ENCODE assay signal across 1 cellular context in the genomic region with DNA sequence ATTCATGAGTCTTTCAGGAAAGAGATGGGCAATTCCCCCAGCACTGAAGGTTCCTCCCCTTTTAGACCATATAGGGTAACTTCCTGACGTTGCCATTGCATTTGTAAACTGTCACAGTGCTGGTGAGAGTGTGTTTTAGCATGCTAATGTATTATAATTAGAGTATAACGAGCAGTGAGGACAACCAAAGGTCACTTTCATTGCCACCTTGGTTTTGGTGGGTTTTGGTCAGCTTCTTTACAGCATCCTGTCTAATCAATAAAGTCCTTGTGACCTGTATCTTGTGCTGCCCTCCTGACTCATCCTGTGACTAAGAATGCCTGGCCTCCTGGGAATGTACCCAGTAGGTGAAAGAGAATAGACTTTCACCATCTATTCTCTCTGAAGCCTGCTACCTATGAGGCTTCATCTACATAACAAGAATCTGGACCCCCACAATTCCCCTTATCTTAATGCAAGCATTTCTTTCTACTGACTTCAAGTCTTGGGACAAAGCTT.
A peak's percentile ranks its signal among the peaks of the same experiment; 100 is the strongest.
TF ChIP-seq lines count a peak whose summit lies in the region.

No MANE protein-coding gene starts in this region.

TF ChIP-seq in GM12878, 131 proteins besides CTCF, POLR2A, EP300 and RAD21 (continued from another document):
- TF ChIP-seq, protein P1, sequence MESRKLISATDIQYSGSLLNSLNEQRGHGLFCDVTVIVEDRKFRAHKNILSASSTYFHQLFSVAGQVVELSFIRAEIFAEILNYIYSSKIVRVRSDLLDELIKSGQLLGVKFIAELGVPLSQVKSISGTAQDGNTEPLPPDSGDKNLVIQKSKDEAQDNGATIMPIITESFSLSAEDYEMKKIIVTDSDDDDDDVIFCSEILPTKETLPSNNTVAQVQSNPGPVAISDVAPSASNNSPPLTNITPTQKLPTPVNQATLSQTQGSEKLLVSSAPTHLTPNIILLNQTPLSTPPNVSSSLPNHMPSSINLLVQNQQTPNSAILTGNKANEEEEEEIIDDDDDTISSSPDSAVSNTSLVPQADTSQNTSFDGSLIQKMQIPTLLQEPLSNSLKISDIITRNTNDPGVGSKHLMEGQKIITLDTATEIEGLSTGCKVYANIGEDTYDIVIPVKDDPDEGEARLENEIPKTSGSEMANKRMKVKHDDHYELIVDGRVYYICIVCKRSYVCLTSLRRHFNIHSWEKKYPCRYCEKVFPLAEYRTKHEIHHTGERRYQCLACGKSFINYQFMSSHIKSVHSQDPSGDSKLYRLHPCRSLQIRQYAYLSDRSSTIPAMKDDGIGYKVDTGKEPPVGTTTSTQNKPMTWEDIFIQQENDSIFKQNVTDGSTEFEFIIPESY (IDR thresholded peaks at IDR 0.05) = no peak
- TF ChIP-seq, protein P2, sequence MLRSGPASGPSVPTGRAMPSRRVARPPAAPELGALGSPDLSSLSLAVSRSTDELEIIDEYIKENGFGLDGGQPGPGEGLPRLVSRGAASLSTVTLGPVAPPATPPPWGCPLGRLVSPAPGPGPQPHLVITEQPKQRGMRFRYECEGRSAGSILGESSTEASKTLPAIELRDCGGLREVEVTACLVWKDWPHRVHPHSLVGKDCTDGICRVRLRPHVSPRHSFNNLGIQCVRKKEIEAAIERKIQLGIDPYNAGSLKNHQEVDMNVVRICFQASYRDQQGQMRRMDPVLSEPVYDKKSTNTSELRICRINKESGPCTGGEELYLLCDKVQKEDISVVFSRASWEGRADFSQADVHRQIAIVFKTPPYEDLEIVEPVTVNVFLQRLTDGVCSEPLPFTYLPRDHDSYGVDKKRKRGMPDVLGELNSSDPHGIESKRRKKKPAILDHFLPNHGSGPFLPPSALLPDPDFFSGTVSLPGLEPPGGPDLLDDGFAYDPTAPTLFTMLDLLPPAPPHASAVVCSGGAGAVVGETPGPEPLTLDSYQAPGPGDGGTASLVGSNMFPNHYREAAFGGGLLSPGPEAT (IDR thresholded peaks at IDR 0.05; ENCODE audit: low read depth) = peak; percentile 84
- TF ChIP-seq SUPT20H (IDR thresholded peaks at IDR 0.05; ENCODE audit: borderline replicate concordance, control insufficient read depth, low read depth, low read length) (no peak), FOXK2 (IDR thresholded peaks at IDR 0.05) (no peak), MEF2B (IDR thresholded peaks at IDR 0.05; ENCODE audit: partially characterized antibody, poor library complexity, severe bottlenecking) (peak; percentile 95), CBX5 (IDR thresholded peaks at IDR 0.05; ENCODE audit: low read depth) (no peak), SUZ12 (IDR thresholded peaks at IDR 0.05; ENCODE audit: unreplicated experiment) (no peak), NBN (IDR thresholded peaks at IDR 0.05) (peak; percentile 51; the same call in 1 of the 2 replicates), EGR1 (IDR thresholded peaks at IDR 0.05; ENCODE audit: borderline replicate concordance in 1 of 2, low read depth in 2 of 2, low read length in 2 of 2) (no peak)
- TF ChIP-seq, protein P3, sequence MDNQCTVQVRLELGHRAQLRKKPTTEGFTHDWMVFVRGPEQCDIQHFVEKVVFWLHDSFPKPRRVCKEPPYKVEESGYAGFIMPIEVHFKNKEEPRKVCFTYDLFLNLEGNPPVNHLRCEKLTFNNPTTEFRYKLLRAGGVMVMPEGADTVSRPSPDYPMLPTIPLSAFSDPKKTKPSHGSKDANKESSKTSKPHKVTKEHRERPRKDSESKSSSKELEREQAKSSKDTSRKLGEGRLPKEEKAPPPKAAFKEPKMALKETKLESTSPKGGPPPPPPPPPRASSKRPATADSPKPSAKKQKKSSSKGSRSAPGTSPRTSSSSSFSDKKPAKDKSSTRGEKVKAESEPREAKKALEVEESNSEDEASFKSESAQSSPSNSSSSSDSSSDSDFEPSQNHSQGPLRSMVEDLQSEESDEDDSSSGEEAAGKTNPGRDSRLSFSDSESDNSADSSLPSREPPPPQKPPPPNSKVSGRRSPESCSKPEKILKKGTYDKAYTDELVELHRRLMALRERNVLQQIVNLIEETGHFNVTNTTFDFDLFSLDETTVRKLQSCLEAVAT (IDR thresholded peaks at IDR 0.05) = peak; percentile 77
- TF ChIP-seq, protein P4, sequence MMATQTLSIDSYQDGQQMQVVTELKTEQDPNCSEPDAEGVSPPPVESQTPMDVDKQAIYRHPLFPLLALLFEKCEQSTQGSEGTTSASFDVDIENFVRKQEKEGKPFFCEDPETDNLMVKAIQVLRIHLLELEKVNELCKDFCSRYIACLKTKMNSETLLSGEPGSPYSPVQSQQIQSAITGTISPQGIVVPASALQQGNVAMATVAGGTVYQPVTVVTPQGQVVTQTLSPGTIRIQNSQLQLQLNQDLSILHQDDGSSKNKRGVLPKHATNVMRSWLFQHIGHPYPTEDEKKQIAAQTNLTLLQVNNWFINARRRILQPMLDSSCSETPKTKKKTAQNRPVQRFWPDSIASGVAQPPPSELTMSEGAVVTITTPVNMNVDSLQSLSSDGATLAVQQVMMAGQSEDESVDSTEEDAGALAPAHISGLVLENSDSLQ (IDR thresholded peaks at IDR 0.05) = peak; percentile 78
- TF ChIP-seq, protein P5, sequence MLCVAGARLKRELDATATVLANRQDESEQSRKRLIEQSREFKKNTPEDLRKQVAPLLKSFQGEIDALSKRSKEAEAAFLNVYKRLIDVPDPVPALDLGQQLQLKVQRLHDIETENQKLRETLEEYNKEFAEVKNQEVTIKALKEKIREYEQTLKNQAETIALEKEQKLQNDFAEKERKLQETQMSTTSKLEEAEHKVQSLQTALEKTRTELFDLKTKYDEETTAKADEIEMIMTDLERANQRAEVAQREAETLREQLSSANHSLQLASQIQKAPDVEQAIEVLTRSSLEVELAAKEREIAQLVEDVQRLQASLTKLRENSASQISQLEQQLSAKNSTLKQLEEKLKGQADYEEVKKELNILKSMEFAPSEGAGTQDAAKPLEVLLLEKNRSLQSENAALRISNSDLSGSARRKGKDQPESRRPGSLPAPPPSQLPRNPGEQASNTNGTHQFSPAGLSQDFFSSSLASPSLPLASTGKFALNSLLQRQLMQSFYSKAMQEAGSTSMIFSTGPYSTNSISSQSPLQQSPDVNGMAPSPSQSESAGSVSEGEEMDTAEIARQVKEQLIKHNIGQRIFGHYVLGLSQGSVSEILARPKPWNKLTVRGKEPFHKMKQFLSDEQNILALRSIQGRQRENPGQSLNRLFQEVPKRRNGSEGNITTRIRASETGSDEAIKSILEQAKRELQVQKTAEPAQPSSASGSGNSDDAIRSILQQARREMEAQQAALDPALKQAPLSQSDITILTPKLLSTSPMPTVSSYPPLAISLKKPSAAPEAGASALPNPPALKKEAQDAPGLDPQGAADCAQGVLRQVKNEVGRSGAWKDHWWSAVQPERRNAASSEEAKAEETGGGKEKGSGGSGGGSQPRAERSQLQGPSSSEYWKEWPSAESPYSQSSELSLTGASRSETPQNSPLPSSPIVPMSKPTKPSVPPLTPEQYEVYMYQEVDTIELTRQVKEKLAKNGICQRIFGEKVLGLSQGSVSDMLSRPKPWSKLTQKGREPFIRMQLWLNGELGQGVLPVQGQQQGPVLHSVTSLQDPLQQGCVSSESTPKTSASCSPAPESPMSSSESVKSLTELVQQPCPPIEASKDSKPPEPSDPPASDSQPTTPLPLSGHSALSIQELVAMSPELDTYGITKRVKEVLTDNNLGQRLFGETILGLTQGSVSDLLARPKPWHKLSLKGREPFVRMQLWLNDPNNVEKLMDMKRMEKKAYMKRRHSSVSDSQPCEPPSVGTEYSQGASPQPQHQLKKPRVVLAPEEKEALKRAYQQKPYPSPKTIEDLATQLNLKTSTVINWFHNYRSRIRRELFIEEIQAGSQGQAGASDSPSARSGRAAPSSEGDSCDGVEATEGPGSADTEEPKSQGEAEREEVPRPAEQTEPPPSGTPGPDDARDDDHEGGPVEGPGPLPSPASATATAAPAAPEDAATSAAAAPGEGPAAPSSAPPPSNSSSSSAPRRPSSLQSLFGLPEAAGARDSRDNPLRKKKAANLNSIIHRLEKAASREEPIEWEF (IDR thresholded peaks at IDR 0.05; ENCODE audit: insufficient replicate concordance, low read depth, low read length) = peak; percentile 93
